18 cellular contexts compared by ENCODE assay signal in the genomic region with DNA sequence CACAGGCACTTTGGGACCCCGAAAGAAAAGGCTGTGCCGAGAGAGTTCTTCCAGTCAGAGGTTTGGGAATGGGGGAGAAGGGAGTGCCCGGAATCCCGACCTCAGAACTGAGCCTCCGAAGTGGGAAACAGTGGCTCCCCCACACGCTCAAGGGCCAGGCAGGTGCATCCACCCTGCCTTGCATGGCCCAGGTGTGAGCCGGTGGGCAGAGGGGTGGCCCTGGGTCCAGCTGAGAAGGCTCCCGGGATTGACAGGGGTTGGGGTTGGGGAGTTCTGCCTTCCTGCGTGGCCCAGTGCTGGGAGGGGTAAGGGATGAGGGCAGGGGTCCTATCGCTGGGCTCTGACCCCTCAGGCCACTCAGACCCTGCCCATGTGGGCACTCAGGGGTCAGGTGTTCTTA.
DNase-seq lines count a peak whose midpoint lies in the region; ATAC-seq and TF ChIP-seq lines count a peak whose summit lies in the region.
"Had no signal": no experiment of that assay in that cellular context is flagged by ENCODE, and none has a peak within 500 bp of the region (broad histone marks: within the 10 kb centered on the region; RNA-seq: fewer than 3 reads in every experiment).

No MANE protein-coding gene starts in this region.

- no peaks in the 10 kb centered on the region for H3K4me1 Mint-ChIP-seq in T-helper 2 cell treated with Interferon-gamma antibody and Interleukin-4, amounts not matched to agents 5 μg/mL and 100 μg/mL, for 36 hours (ENCODE audit: low read depth)
- H3K4me1 Mint-ChIP-seq: activated naive CD8-positive, alpha-beta T cell treated with anti-CD3 and anti-CD28 coated beads, Interleukin-2, amount 10 ng/mL, durations not matched to agents 7 days and 5 days; immature natural killer cell; WTC11 had no signal

- H3K4me3 Mint-ChIP-seq in T-helper 2 cell treated with Interferon-gamma antibody and Interleukin-4, amounts not matched to agents 5 μg/mL and 100 μg/mL, for 36 hours, result peak overlapping the region; percentile 52
- H3K4me3 Mint-ChIP-seq: activated naive CD8-positive, alpha-beta T cell treated with anti-CD3 and anti-CD28 coated beads, Interleukin-2, amount 10 ng/mL, durations not matched to agents 7 days and 5 days; WTC11 had no signal

- no peaks in the 10 kb centered on the region for H3K9me3 ChIP-seq in gastrocnemius medialis
- H3K9me3 ChIP-seq: upper lobe of left lung had no signal

- POLR2A ChIA-PET in HEK293T (lab: Yijun Ruan, JAX), result no interaction called here

- peaks cover 0 to 6% (median 0%) of the 10 kb centered on the region in 3 donors for H3K27me3 ChIP-seq in gastrocnemius medialis
- H3K27me3 ChIP-seq: cardiac muscle cell, upper lobe of left lung had no signal

- no peak for DNase-seq in T-helper 2 cell treated with Interferon-gamma antibody and Interleukin-4, amounts not matched to agents 5 μg/mL and 100 μg/mL, for 36 hours (ENCODE audit: low spot score)
- no peak for DNase-seq in T-helper 2 cell
- no peak for DNase-seq in sciatic nerve (ENCODE audit: low spot score)
- DNase-seq in gastrocnemius medialis, result no peak
- DNase-seq in HEK293T (ENCODE audit: extremely low spot score), result no peak
- DNase-seq in superior temporal gyrus (ENCODE audit: extremely low spot score), result no peak
- DNase-seq: 8988T; activated CD8-positive, alpha-beta memory T cell treated with anti-CD3 and anti-CD28 coated beads, Interleukin-2, amount 50 U/mL, for 4 hours; activated naive CD8-positive, alpha-beta T cell treated with anti-CD3 and anti-CD28 coated beads, Interleukin-2, amount 10 ng/mL, durations not matched to agents 7 days and 5 days; immature natural killer cell; NCI-H1694 had no signal

- no peaks in the 10 kb centered on the region for H3K36me3 Mint-ChIP-seq in T-helper 2 cell treated with Interferon-gamma antibody and Interleukin-4, amounts not matched to agents 5 μg/mL and 100 μg/mL, for 36 hours (ENCODE audit: low read depth)
- H3K36me3 Mint-ChIP-seq: activated naive CD8-positive, alpha-beta T cell treated with anti-CD3 and anti-CD28 coated beads, Interleukin-2, amount 10 ng/mL, durations not matched to agents 7 days and 5 days; immature natural killer cell had no signal

- ATAC-seq in GM19467 (IDR thresholded peaks at IDR 0.05; ENCODE audit: unreplicated experiment), result peak; percentile 26
- peak; percentile 11 for ATAC-seq in HG03196 (IDR thresholded peaks at IDR 0.05; ENCODE audit: unreplicated experiment)
- ATAC-seq in sciatic nerve, result peak; percentile 28
- no peak for ATAC-seq in gastrocnemius medialis
- ATAC-seq: Panc1 had no signal

- CTCF ChIA-PET in HEK293T (lab: Yijun Ruan, JAX), result no interaction called here

- no peaks in the 10 kb centered on the region for H3K9me3 Mint-ChIP-seq in T-helper 2 cell treated with Interferon-gamma antibody and Interleukin-4, amounts not matched to agents 5 μg/mL and 100 μg/mL, for 36 hours
- H3K9me3 Mint-ChIP-seq: activated naive CD8-positive, alpha-beta T cell treated with anti-CD3 and anti-CD28 coated beads, Interleukin-2, amount 10 ng/mL, durations not matched to agents 7 days and 5 days had no signal

- no peak overlapping the region for H3K27ac Mint-ChIP-seq in T-helper 2 cell treated with Interferon-gamma antibody and Interleukin-4, amounts not matched to agents 5 μg/mL and 100 μg/mL, for 36 hours
- H3K27ac Mint-ChIP-seq: activated naive CD8-positive, alpha-beta T cell treated with anti-CD3 and anti-CD28 coated beads, Interleukin-2, amount 10 ng/mL, durations not matched to agents 7 days and 5 days; immature natural killer cell; WTC11 had no signal

- H3K27me3 Mint-ChIP-seq in T-helper 2 cell treated with Interferon-gamma antibody and Interleukin-4, amounts not matched to agents 5 μg/mL and 100 μg/mL, for 36 hours (ENCODE audit: low read depth), result peaks cover 10% of the 10 kb centered on the region

- no peaks in the 10 kb centered on the region for H3K4me1 ChIP-seq in gastrocnemius medialis
- H3K4me1 ChIP-seq: upper lobe of left lung had no signal

- H3K27ac ChIP-seq in gastrocnemius medialis, result no peak overlapping the region
- H3K27ac ChIP-seq: cardiac muscle cell, upper lobe of left lung had no signal

- in situ Hi-C loops in gastrocnemius medialis (cut with MboI; ENCODE audit: low sequenced_read_pairs in 4 of 4), result no loop called here

- intact Hi-C loops in sciatic nerve (cut with DNase I), result no loop called here
- intact Hi-C loops in gastrocnemius medialis (cut with DNase I; ENCODE audit: low total_unique reads), result no loop called here

- no peak overlapping the region for H3K4me3 ChIP-seq in gastrocnemius medialis
- H3K4me3 ChIP-seq: cardiac muscle cell, lung had no signal

- H3K36me3 ChIP-seq in gastrocnemius medialis, result no peaks in the 10 kb centered on the region
- H3K36me3 ChIP-seq: cardiac muscle cell, upper lobe of left lung had no signal

- no peak for TF ChIP-seq POLR2A in gastrocnemius medialis (IDR thresholded peaks at IDR 0.05)

- TF ChIP-seq CTCF in gastrocnemius medialis (IDR thresholded peaks at IDR 0.05 in 4 of 5, conservative IDR thresholded peaks at IDR 0.05 in 1 of 5), result no peak

TF ChIP-seq in HEK293T, 16 proteins besides CTCF, POLR2A, EP300 and RAD21:
- TF ChIP-seq BHLHE40 (IDR thresholded peaks at IDR 0.05; ENCODE audit: borderline replicate concordance), result no peak
- TF ChIP-seq SP1 (IDR thresholded peaks at IDR 0.05), result no peak
- TF ChIP-seq HDGF (IDR thresholded peaks at IDR 0.05; ENCODE audit: borderline replicate concordance), result no peak
- TF ChIP-seq CTBP1 (IDR thresholded peaks at IDR 0.05; ENCODE audit: borderline replicate concordance), result no peak
- no peak for TF ChIP-seq L3MBTL2 (conservative IDR thresholded peaks at IDR 0.05)
- TF ChIP-seq FOXA1 (IDR thresholded peaks at IDR 0.05), result no peak
- no peak for TF ChIP-seq TARDBP (IDR thresholded peaks at IDR 0.05)
- TF ChIP-seq NFRKB (IDR thresholded peaks at IDR 0.05), result no peak
- no peak for TF ChIP-seq ARNT (IDR thresholded peaks at IDR 0.05)
- TF ChIP-seq, protein P1, sequence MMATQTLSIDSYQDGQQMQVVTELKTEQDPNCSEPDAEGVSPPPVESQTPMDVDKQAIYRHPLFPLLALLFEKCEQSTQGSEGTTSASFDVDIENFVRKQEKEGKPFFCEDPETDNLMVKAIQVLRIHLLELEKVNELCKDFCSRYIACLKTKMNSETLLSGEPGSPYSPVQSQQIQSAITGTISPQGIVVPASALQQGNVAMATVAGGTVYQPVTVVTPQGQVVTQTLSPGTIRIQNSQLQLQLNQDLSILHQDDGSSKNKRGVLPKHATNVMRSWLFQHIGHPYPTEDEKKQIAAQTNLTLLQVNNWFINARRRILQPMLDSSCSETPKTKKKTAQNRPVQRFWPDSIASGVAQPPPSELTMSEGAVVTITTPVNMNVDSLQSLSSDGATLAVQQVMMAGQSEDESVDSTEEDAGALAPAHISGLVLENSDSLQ (IDR thresholded peaks at IDR 0.05), result no peak
- no peak for TF ChIP-seq FOXM1 (IDR thresholded peaks at IDR 0.05; ENCODE audit: borderline replicate concordance)
- TF ChIP-seq LEF1 (IDR thresholded peaks at IDR 0.05; ENCODE audit: borderline replicate concordance), result no peak
- no peak for TF ChIP-seq ZNF384 (IDR thresholded peaks at IDR 0.05)
- no peak for TF ChIP-seq ELF4 (IDR thresholded peaks at IDR 0.05)
- no peak for TF ChIP-seq SUZ12 (IDR thresholded peaks at IDR 0.05)
- no peak for TF ChIP-seq FOXK2 (IDR thresholded peaks at IDR 0.05)
TF ChIP-seq in HEK293T: peak in this region for 0.

Comparison
In these comparisons a context has a peak if more than half of its experiments do, and no peak if none do; other contexts are left out.
1. ATAC-seq: peak in GM19467 (single experiment), HG03196 (single experiment) and sciatic nerve (single experiment); none in gastrocnemius medialis (0 of 2).